1 cellular context compared by ENCODE assay signal in the genomic region with DNA sequence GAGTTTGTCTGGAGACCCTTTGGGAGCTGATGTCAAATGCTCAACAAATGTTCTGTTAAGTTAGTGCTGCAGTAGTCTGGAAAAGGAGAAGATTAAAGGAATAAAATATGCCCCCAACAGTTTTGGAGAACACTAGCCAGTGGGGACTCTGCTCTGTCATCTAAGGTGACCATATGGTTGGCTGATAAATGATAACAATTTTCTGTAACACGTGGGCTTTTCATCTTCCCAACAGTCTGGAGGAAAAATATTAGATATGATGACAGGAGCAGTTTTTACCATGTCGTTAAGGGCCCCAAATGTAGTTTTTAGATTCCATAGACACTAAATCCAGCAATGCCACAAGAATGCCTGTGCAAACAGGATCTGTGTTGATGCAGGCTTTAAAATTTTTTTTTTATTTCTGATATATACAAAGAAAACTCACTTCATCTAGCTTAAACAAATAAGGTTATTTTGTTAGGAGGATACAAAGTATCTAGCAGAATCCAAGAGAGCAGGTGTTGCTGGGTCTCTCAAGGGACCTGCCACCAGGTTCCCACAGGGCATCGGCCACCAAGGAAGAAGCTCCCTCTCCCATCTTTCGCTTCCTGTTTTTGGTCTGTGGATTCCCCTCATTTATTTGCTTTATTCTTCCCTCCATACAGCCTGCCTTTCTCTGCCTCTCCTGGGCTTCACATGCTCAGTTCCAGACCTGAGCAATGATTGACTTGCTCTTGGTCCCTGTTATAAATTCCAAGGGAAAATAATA.
TF ChIP-seq lines count a peak whose summit lies in the region.

No MANE protein-coding gene starts in this region.

TF ChIP-seq in K562, 482 proteins besides CTCF, POLR2A, EP300 and RAD21 (continued from another document):
- TF ChIP-seq TRIM28 (IDR thresholded peaks at IDR 0.05): no peak
